In genomic region chr6:106223300-106223930, GRCh38 we compare ENCODE assay signal across 2 cellular contexts.
TF ChIP-seq lines count a peak whose summit lies in the region.

No MANE protein-coding gene starts in this region.

TF ChIP-seq in HCT116, 20 proteins besides CTCF, POLR2A, EP300 and RAD21 (continued from another document):
- TF ChIP-seq POLR2AphosphoS5 (IDR thresholded peaks at IDR 0.05; ENCODE audit: low read depth, low read length) (no peak), ZNF274 (IDR thresholded peaks at IDR 0.05; ENCODE audit: low read depth, low read length) (no peak), EGR1 (IDR thresholded peaks at IDR 0.05; ENCODE audit: low read depth) (no peak), EZH2 (IDR thresholded peaks at IDR 0.05) (no peak), CBX3 (IDR thresholded peaks at IDR 0.05; ENCODE audit: low read depth) (no peak), EZH2phosphoT487 (IDR thresholded peaks at IDR 0.05; ENCODE audit: borderline replicate concordance) (no peak), JUND (IDR thresholded peaks at IDR 0.05) (no peak), SRF (IDR thresholded peaks at IDR 0.05; ENCODE audit: low read depth) (no peak), SP1 (IDR thresholded peaks at IDR 0.05; ENCODE audit: low read depth) (no peak), ZFX (IDR thresholded peaks at IDR 0.05) (no peak), CEBPB (IDR thresholded peaks at IDR 0.05; ENCODE audit: low read depth) (no peak), MAX (IDR thresholded peaks at IDR 0.05) (no peak)
- TF ChIP-seq, protein P1, sequence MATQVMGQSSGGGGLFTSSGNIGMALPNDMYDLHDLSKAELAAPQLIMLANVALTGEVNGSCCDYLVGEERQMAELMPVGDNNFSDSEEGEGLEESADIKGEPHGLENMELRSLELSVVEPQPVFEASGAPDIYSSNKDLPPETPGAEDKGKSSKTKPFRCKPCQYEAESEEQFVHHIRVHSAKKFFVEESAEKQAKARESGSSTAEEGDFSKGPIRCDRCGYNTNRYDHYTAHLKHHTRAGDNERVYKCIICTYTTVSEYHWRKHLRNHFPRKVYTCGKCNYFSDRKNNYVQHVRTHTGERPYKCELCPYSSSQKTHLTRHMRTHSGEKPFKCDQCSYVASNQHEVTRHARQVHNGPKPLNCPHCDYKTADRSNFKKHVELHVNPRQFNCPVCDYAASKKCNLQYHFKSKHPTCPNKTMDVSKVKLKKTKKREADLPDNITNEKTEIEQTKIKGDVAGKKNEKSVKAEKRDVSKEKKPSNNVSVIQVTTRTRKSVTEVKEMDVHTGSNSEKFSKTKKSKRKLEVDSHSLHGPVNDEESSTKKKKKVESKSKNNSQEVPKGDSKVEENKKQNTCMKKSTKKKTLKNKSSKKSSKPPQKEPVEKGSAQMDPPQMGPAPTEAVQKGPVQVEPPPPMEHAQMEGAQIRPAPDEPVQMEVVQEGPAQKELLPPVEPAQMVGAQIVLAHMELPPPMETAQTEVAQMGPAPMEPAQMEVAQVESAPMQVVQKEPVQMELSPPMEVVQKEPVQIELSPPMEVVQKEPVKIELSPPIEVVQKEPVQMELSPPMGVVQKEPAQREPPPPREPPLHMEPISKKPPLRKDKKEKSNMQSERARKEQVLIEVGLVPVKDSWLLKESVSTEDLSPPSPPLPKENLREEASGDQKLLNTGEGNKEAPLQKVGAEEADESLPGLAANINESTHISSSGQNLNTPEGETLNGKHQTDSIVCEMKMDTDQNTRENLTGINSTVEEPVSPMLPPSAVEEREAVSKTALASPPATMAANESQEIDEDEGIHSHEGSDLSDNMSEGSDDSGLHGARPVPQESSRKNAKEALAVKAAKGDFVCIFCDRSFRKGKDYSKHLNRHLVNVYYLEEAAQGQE (IDR thresholded peaks at IDR 0.05; ENCODE audit: low read depth), result no peak
- TF ChIP-seq, protein P2, sequence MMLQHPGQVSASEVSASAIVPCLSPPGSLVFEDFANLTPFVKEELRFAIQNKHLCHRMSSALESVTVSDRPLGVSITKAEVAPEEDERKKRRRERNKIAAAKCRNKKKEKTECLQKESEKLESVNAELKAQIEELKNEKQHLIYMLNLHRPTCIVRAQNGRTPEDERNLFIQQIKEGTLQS (IDR thresholded peaks at IDR 0.05), result no peak

TF ChIP-seq in HepG2, 621 proteins besides CTCF, POLR2A, EP300 and RAD21 (continued from another document):
- no peak for TF ChIP-seq ZNF276 (CRISPR knock-in tag; IDR thresholded peaks at IDR 0.05; ENCODE audit: low read depth)
- TF ChIP-seq STAG1 (CRISPR knock-in tag; IDR thresholded peaks at IDR 0.05), result peak; percentile 68
- TF ChIP-seq ZKSCAN8 (CRISPR knock-in tag; IDR thresholded peaks at IDR 0.05; ENCODE audit: borderline replicate concordance), result no peak
- TF ChIP-seq ZNF296 (CRISPR knock-in tag; conservative IDR thresholded peaks at IDR 0.05), result no peak
- no peak for TF ChIP-seq ZBTB8A (CRISPR knock-in tag; IDR thresholded peaks at IDR 0.05; ENCODE audit: borderline replicate concordance, low read depth)
- TF ChIP-seq ZNF232 (CRISPR knock-in tag; IDR thresholded peaks at IDR 0.05; ENCODE audit: borderline replicate concordance), result no peak
- no peak for TF ChIP-seq ZNF577 (CRISPR knock-in tag; IDR thresholded peaks at IDR 0.05; ENCODE audit: borderline replicate concordance, low read depth)
